ENCODE assay signal across 8 cellular contexts in the genomic region with DNA sequence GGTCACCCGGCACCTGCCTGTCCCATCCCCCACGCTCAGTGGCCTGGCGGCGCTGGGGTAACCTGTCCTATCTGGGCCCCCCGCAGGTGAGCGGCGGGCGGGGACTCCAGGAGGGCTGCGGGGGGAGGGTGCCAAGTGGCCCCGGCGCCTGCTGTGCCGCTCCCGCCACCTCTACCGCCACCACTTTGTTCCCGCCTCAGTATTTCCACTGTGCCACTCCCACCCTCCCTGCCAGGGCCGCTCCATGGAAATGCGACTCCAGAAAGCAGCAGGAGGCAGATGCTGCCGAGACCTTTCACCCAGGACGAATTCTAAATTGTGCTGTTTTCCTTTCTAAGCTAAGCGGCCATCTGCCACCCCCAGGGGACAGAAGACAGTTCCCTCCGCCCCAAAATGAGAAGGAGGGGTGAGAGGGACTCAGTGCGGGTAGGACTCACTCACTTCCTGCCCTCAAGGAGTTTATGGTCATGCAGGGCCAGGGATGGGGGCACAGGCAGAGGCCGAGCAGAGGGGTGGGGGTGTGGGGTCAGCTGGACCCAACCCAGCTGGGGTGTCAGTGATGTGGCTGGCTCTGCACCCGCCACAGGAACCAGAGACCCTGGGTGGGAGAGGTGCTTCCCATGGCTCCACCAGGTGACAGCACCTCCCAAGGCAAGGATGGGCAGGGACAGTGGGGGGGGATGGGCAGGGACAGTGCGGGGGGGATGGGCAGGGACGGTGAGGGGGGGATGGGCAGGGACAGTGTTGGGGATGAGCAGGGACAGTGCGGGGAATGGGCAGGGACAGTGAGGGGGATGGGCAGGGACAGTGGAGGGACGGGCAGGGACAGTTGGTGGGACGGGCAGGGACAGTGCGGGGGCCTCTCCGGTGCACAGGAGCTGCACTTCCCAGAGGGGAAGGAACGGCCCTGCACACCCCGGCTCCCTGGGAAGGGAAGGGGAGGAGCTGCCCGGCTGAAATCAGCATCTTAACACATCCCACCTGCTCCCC. TPM values are rescaled to one million over a fixed set of nuclear protein-coding genes. Genes with fewer than 3 reads are reported as not detected.
DNase-seq lines count a peak whose midpoint lies in the region; ATAC-seq and TF ChIP-seq lines count a peak whose summit lies in the region.

No MANE protein-coding gene starts in this region.

- H4K5ac ChIP-seq in IMR-90 (ENCODE audit: low read depth, low read length), result no peak overlapping the region

- no peaks in the 10 kb centered on the region for H3K9me3 Mint-ChIP-seq in activated naive CD8-positive, alpha-beta T cell treated with anti-CD3 and anti-CD28 coated beads, Interleukin-2, amount 10 ng/mL, durations not matched to agents 7 days and 5 days
- H3K9me3 Mint-ChIP-seq in HFFc6, result no peaks in the 10 kb centered on the region

- peak overlapping the region; percentile 15 for H2AK9ac ChIP-seq in IMR-90 (replicated peaks; ENCODE audit: low read depth, low read length, poor library complexity)

- H3K4me1 ChIP-seq in IMR-90 (ENCODE audit: control insufficient read depth, insufficient read depth, low read length) (peaks cover 2% of the 10 kb centered on the region; the same call in 1 of the 2 replicates), muscle layer of duodenum (ENCODE audit: control insufficient read depth in 1 of 2, insufficient read depth in 2 of 2, low read length in 2 of 2) (peaks cover 0 to 77% of the 10 kb centered on the region in 2 donors)

- in situ Hi-C loops in IMR-90 (cut with MboI; ENCODE audit: low sequenced_read_pairs), result no loop called here

- H3K27me3 Mint-ChIP-seq in activated naive CD8-positive, alpha-beta T cell treated with anti-CD3 and anti-CD28 coated beads, Interleukin-2, amount 10 ng/mL, durations not matched to agents 7 days and 5 days, result no peaks in the 10 kb centered on the region
- peaks cover 4% of the 10 kb centered on the region; the same call in 1 of the 2 replicates for H3K27me3 Mint-ChIP-seq in HFFc6 (ENCODE audit: insufficient read depth)

- H4K91ac ChIP-seq in IMR-90 (ENCODE audit: insufficient read depth, low read depth, low read length), result no peak overlapping the region

- no peak overlapping the region for H3K9ac ChIP-seq in IMR-90 (ENCODE audit: low read depth, low read length)

- no peak for TF ChIP-seq CTCF in IMR-90 (conservative IDR thresholded peaks at IDR 0.05; ENCODE audit: low read depth, low read length)
- no peak for TF ChIP-seq CTCF in HFFc6 (IDR thresholded peaks at IDR 0.05)

- H3K4me1 Mint-ChIP-seq in activated naive CD8-positive, alpha-beta T cell treated with anti-CD3 and anti-CD28 coated beads, Interleukin-2, amount 10 ng/mL, durations not matched to agents 7 days and 5 days, result peaks cover 20% of the 10 kb centered on the region
- H3K4me1 Mint-ChIP-seq in HFFc6 (ENCODE audit: low read depth), result no peaks in the 10 kb centered on the region

- no peak overlapping the region for H2BK15ac ChIP-seq in IMR-90 (ENCODE audit: low read depth, low read length)

- H3K36me3 ChIP-seq in IMR-90 (ENCODE audit: control insufficient read depth, insufficient read depth, low read length), result peaks cover 8% of the 10 kb centered on the region; the same call in 1 of the 2 replicates
- H3K36me3 ChIP-seq in muscle layer of duodenum (ENCODE audit: control insufficient read depth in 1 of 2, insufficient read depth in 2 of 2, low read length in 2 of 2), result peaks cover 0 to 8% of the 10 kb centered on the region in 2 donors

- H3K23ac ChIP-seq in IMR-90 (ENCODE audit: low read depth, low read length), result no peak overlapping the region

- H3K4me2 ChIP-seq in IMR-90 (ENCODE audit: low read depth, low read length), result no peak overlapping the region

- H3K27me3 ChIP-seq in IMR-90 (ENCODE audit: control insufficient read depth, insufficient read depth, low read length) (no peaks in the 10 kb centered on the region), muscle layer of duodenum (ENCODE audit: low read depth, low read length) (no peaks in the 10 kb centered on the region)

- peak overlapping the region; percentile 39; the same call in 1 of the 2 replicates for H2AK5ac ChIP-seq in IMR-90 (ENCODE audit: low read depth, low read length)

- peaks cover 48% of the 10 kb centered on the region for H4K20me1 ChIP-seq in IMR-90 (ENCODE audit: insufficient read depth, low read length)

- H2BK5ac ChIP-seq in IMR-90 (ENCODE audit: low read depth, low read length, poor library complexity, severe bottlenecking), result peak overlapping the region; percentile 42

- intact Hi-C loops in IMR-90 (cut with micrococcal nuclease), result no loop called here

- H3K79me1 ChIP-seq in IMR-90 (ENCODE audit: low read depth in 1 of 2, low read length in 2 of 2), result peaks cover 0 to 34% of the 10 kb centered on the region in 2 experiments; a peak in 3 of 4 replicates

- POLR2A ChIA-PET in IMR-90 (lab: Charles Lee; ENCODE audit: unreplicated experiment), result no interaction called here
- POLR2A ChIA-PET in activated naive CD8-positive, alpha-beta T cell treated with anti-CD3 and anti-CD28 coated beads, Interleukin-2, amount 10 ng/mL, durations not matched to agents 7 days and 5 days (lab: Charles Lee), result interaction anchor here (1.1 to 3.8 kb wide), 2 partner anchors 11 to 12 kb away, joined by 8 to 22 read pairs; no protein-coding TSS in a partner anchor

- H3K27ac ChIP-seq in IMR-90 (ENCODE audit: insufficient read depth, low read length) (no peak overlapping the region), muscle layer of duodenum (ENCODE audit: low read length) (peak overlapping the region; percentile 31)

- no peak overlapping the region for H2BK120ac ChIP-seq in IMR-90 (ENCODE audit: low read depth, low read length)

- CTCF ChIA-PET in IMR-90 (lab: Yijun Ruan, JAX), result no interaction called here

- no peak overlapping the region for H4K8ac ChIP-seq in IMR-90 (ENCODE audit: low read depth in 2 of 2, low read length in 2 of 2)

- no peak overlapping the region for H3K4ac ChIP-seq in IMR-90 (ENCODE audit: low read depth, low read length)

- H2AFZ ChIP-seq in IMR-90 (replicated peaks; ENCODE audit: low read length, poor library complexity), result peak overlapping the region; percentile 32

- no peak overlapping the region for H3K4me3 Mint-ChIP-seq in activated naive CD8-positive, alpha-beta T cell treated with anti-CD3 and anti-CD28 coated beads, Interleukin-2, amount 10 ng/mL, durations not matched to agents 7 days and 5 days
- H3K4me3 Mint-ChIP-seq in HFFc6, result no peak overlapping the region

- TF ChIP-seq POLR2A in IMR-90 (IDR thresholded peaks at IDR 0.05; ENCODE audit: low read depth, low read length), result no peak

- H3K9me3 ChIP-seq in IMR-90 (ENCODE audit: control insufficient read depth, insufficient read depth, low read length), result no peaks in the 10 kb centered on the region
- no peaks in the 10 kb centered on the region for H3K9me3 ChIP-seq in muscle layer of duodenum (ENCODE audit: control insufficient read depth in 1 of 2, low read length in 2 of 2)

- WGBS in IMR-90 (ENCODE audit: extremely low coverage in 2 of 2, insufficient read length in 1 of 2), 2 experiments, result 88% methylated on average over 14 of the region's 34 CpGs; no CpG with 5 or more reads in 1 of the 2 experiments

- H3K4me3 ChIP-seq in IMR-90 (ENCODE audit: insufficient read depth, low read depth, low read length) (no peak overlapping the region), muscle layer of duodenum (ENCODE audit: low read depth in 1 of 2, low read length in 2 of 2) (no peak overlapping the region)

- BruUV-seq in IMR-90 (replicated peaks; lab: Mats Ljungman, UMichigan), result no TSS peak

- H3K36me3 Mint-ChIP-seq in activated naive CD8-positive, alpha-beta T cell treated with anti-CD3 and anti-CD28 coated beads, Interleukin-2, amount 10 ng/mL, durations not matched to agents 7 days and 5 days, result peaks cover 2% of the 10 kb centered on the region
- H3K36me3 Mint-ChIP-seq in HFFc6 (ENCODE audit: low read depth), result no peaks in the 10 kb centered on the region

- no peaks in the 10 kb centered on the region for H3K9me1 ChIP-seq in IMR-90 (ENCODE audit: insufficient read depth, low read length)

- peak overlapping the region; percentile 67 for H3K27ac Mint-ChIP-seq in activated naive CD8-positive, alpha-beta T cell treated with anti-CD3 and anti-CD28 coated beads, Interleukin-2, amount 10 ng/mL, durations not matched to agents 7 days and 5 days
- H3K27ac Mint-ChIP-seq in HFFc6, result no peak overlapping the region

- ATAC-seq in IMR-90 (ENCODE audit: low read depth) (peak; percentile 30), HG03520 (IDR thresholded peaks at IDR 0.05; ENCODE audit: unreplicated experiment) (no peak), GM21529 (IDR thresholded peaks at IDR 0.05; ENCODE audit: unreplicated experiment) (no peak)
- peak; percentile 9 for ATAC-seq in activated naive CD8-positive, alpha-beta T cell treated with anti-CD3 and anti-CD28 coated beads, Interleukin-2, amount 10 ng/mL, durations not matched to agents 7 days and 5 days (ENCODE audit: low read depth)

- no peak overlapping the region for H2BK20ac ChIP-seq in IMR-90 (ENCODE audit: low read depth, low read length)

- no peak for TF ChIP-seq RAD21 in IMR-90 (IDR thresholded peaks at IDR 0.05; ENCODE audit: low read length)

- no peak overlapping the region for H3K56ac ChIP-seq in IMR-90 (ENCODE audit: extremely low read depth, insufficient read depth, low read length)

- dilution Hi-C loops in IMR-90 (cut with HindIII; ENCODE audit: low sequenced_read_pairs, unreplicated experiment), result no loop called here

- peak; percentile 89 for DNase-seq in COLO668 (lab: John Stamatoyannopoulos, UW; ENCODE audit: unreplicated experiment)
- no peak for DNase-seq in IMR-90
- DNase-seq in activated naive CD8-positive, alpha-beta T cell treated with anti-CD3 and anti-CD28 coated beads, Interleukin-2, amount 10 ng/mL, durations not matched to agents 7 days and 5 days, result no peak
- DNase-seq in stimulated activated CD4-positive, alpha-beta T cell treated with anti-CD3 and anti-CD28 coated beads, Interleukin-2, amount 100 ng/mL, for 24 hours, result no peak
- no peak for DNase-seq in HFFc6

- no peak overlapping the region for H3K18ac ChIP-seq in IMR-90 (ENCODE audit: low read depth, low read length)

- H3K14ac ChIP-seq in IMR-90 (replicated peaks; ENCODE audit: low read depth, low read length), result no peak overlapping the region

RNA-seq across cellular contexts. Expression of gene NOTCH1, which starts 17.8 kb away (rescaled TPM):
- 1.8 and 2.5 TPM in 2 replicates for total RNA-seq in IMR-90 (2012; rRNA removed)
- polyA plus RNA-seq in IMR-90 (2012; rRNA removed), result 6.0 and 6.9 TPM in 2 replicates
- polyA plus RNA-seq in IMR-90 (2012; cell fraction: cytosol; rRNA removed), result 4.0 and 8.0 TPM in 2 replicates
- 19.2 and 42.7 TPM in 2 replicates for polyA plus RNA-seq in IMR-90 (2012; cell fraction: nucleus; rRNA removed; ENCODE audit: low replicate concordance)
- 10 to 100 TPM; 67.0 to 70.2 TPM for total RNA-seq in activated naive CD8-positive, alpha-beta T cell treated with anti-CD3 and anti-CD28 coated beads, Interleukin-2, amount 10 ng/mL, durations not matched to agents 7 days and 5 days
- total RNA-seq in HFFc6 (2021; fragmentation: NEBNext Ultra II Directional; extraction: Animal tissue kit (Norgen Biotek cat#: 25700)), result 10 to 100 TPM; 12.1 to 17.1 (median 14.7) TPM

RNA-seq across cellular contexts. Expression of gene SEC16A, which starts 45.2 kb away (rescaled TPM):
- total RNA-seq in IMR-90 (2012; rRNA removed), result 12.2 and 12.8 TPM in 2 replicates
- polyA plus RNA-seq in IMR-90 (2012; rRNA removed), result 42.2 and 48.1 TPM in 2 replicates
- polyA plus RNA-seq in IMR-90 (2012; cell fraction: cytosol; rRNA removed), result 26.9 and 29.1 TPM in 2 replicates
- 106 and 130 TPM in 2 replicates for polyA plus RNA-seq in IMR-90 (2012; cell fraction: nucleus; rRNA removed; ENCODE audit: low replicate concordance)
- total RNA-seq in activated naive CD8-positive, alpha-beta T cell treated with anti-CD3 and anti-CD28 coated beads, Interleukin-2, amount 10 ng/mL, durations not matched to agents 7 days and 5 days, result 10 to 100 TPM; 88.0 to 90.2 TPM
- total RNA-seq in HFFc6 (2021; fragmentation: NEBNext Ultra II Directional; extraction: Animal tissue kit (Norgen Biotek cat#: 25700)), result 10 to 100 TPM; 63.2 to 98.6 (median 75.5) TPM

Comparison
In these comparisons a context has a peak if more than half of its experiments do, and no peak if none do; other contexts are left out.
1. ATAC-seq: peak in IMR-90 (single experiment) and activated naive CD8-positive, alpha-beta T cell treated with anti-CD3 and anti-CD28 coated beads, Interleukin-2, amount 10 ng/mL, durations not matched to agents 7 days and 5 days (single experiment); none in HG03520 (single experiment) and GM21529 (single experiment).